ENCODE assay signal across 10 cellular contexts in the genomic region with DNA sequence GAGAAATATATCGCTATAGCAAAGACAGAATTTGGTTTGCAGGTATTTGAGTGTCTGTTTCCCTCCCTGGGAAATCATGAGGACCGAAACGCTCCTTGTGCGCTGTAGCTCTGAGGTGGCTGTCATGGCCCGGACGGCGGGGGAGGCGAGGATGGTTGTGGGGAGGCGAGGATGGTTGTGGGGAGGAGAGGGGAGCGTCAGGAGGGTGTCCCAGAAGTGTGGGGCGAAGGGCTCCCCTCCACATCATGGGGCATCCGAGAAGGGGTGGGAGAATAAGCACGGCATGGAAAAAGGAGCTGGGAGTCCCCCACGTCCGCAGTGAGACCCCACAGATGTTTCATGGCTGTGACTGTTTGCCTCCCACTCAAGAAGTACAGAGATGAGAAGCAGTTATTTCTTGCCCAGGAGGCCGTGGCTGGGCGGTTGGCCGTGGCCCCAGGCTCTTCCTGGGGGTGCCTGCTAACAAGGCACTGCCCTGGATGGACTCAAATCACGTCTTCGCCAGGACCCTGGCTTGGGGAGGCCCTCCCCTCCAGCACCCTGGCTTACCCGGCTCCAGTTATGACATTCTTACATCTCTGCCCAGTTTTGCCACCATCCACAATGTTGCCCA. TPM values are rescaled to one million over a fixed set of nuclear protein-coding genes. Genes with fewer than 3 reads are reported as not detected.
DNase-seq lines count a peak whose midpoint lies in the region; ATAC-seq and TF ChIP-seq lines count a peak whose summit lies in the region.
"Had no signal": no experiment of that assay in that cellular context is flagged by ENCODE, and none has a peak within 500 bp of the region (broad histone marks: within the 10 kb centered on the region; RNA-seq: fewer than 3 reads in every experiment).

No MANE protein-coding gene starts in this region.

- no peak for TF ChIP-seq CTCF in suprapubic skin (IDR thresholded peaks at IDR 0.05)

- peaks cover 36% of the 10 kb centered on the region for H3K4me1 ChIP-seq in mesenchymal stem cell (ENCODE audit: control insufficient read depth, insufficient read depth, low read depth, low read length)
- peaks cover 45% of the 10 kb centered on the region for H3K4me1 ChIP-seq in suprapubic skin

- H3K9me3 ChIP-seq in mesenchymal stem cell (ENCODE audit: control insufficient read depth, low read length) (no peaks in the 10 kb centered on the region), suprapubic skin (no peaks in the 10 kb centered on the region)
- H3K9me3 ChIP-seq: thyroid gland had no signal

- peak overlapping the region; percentile 14 for H2AK5ac ChIP-seq in mesenchymal stem cell (ENCODE audit: low read length, severe bottlenecking)

- peaks cover 0 to 11% of the 10 kb centered on the region in 2 experiments for H3K27me3 ChIP-seq in mesenchymal stem cell (ENCODE audit: control insufficient read depth in 1 of 2, insufficient read depth in 1 of 2, low read length in 2 of 2)
- peaks cover 14% of the 10 kb centered on the region for H3K27me3 ChIP-seq in suprapubic skin
- H3K27me3 ChIP-seq: thyroid gland had no signal

- CTCF ChIA-PET in activated CD8-positive, alpha-beta memory T cell treated with anti-CD3 and anti-CD28 coated beads, Interleukin-2, amount 10 ng/mL, durations not matched to agents 7 days and 5 days (lab: Charles Lee), result interaction anchor here (1.0 to 1.3 kb wide), 2 partner anchors 16 to 70 kb away, joined by 3 read pairs; no protein-coding TSS in a partner anchor

- no peak overlapping the region for H2AFZ ChIP-seq in mesenchymal stem cell (ENCODE audit: low read depth, low read length)

- H4K91ac ChIP-seq in mesenchymal stem cell (ENCODE audit: low read length), result no peak overlapping the region

- no peak overlapping the region for H3K14ac ChIP-seq in mesenchymal stem cell (ENCODE audit: low read length in 2 of 2)

- H3K4me3 ChIP-seq in mesenchymal stem cell (ENCODE audit: insufficient read depth in 1 of 2, low read depth in 1 of 2, low read length in 2 of 2), result peak overlapping the region in 1 of 2 experiments; percentile 76
- peak overlapping the region; percentile 79 for H3K4me3 ChIP-seq in suprapubic skin

- peaks cover 24% of the 10 kb centered on the region for H3K36me3 Mint-ChIP-seq in activated CD8-positive, alpha-beta memory T cell treated with anti-CD3 and anti-CD28 coated beads, Interleukin-2, amount 10 ng/mL, durations not matched to agents 7 days and 5 days
- peaks cover 23 to 24% of the 10 kb centered on the region in 2 donors for H3K36me3 Mint-ChIP-seq in activated naive CD4-positive, alpha-beta T cell treated with anti-CD3 and anti-CD28 coated beads, Interleukin-2, amount 50 U/mL, for 72 hours

- no peak overlapping the region for H2BK15ac ChIP-seq in mesenchymal stem cell (ENCODE audit: low read depth, poor library complexity, severe bottlenecking)

- H3K36me3 ChIP-seq in mesenchymal stem cell (ENCODE audit: control insufficient read depth in 1 of 2, insufficient read depth in 2 of 2, low read depth in 1 of 2, low read length in 2 of 2), result peaks cover 0 to 4% of the 10 kb centered on the region in 2 experiments
- H3K36me3 ChIP-seq in suprapubic skin, result no peaks in the 10 kb centered on the region
- H3K36me3 ChIP-seq: thyroid gland had no signal

- no peak overlapping the region for H2BK12ac ChIP-seq in mesenchymal stem cell (ENCODE audit: low read length in 2 of 2)

- H3K23ac ChIP-seq in mesenchymal stem cell (ENCODE audit: low read length in 2 of 2), result no peak overlapping the region

- no peak overlapping the region for H3K4ac ChIP-seq in mesenchymal stem cell (ENCODE audit: low read depth in 1 of 2, low read length in 2 of 2)

- no peak overlapping the region for H4K8ac ChIP-seq in mesenchymal stem cell (ENCODE audit: low read length)

- H3K4me3 Mint-ChIP-seq in activated CD8-positive, alpha-beta memory T cell treated with anti-CD3 and anti-CD28 coated beads, Interleukin-2, amount 10 ng/mL, durations not matched to agents 7 days and 5 days, result peak overlapping the region; percentile 73

- H2BK5ac ChIP-seq in mesenchymal stem cell (ENCODE audit: low read depth, low read length, poor library complexity, severe bottlenecking), result no peak overlapping the region

- no peak overlapping the region for H3K27ac ChIP-seq in mesenchymal stem cell (ENCODE audit: low read length, poor library complexity, severe bottlenecking)
- no peak overlapping the region for H3K27ac ChIP-seq in suprapubic skin
- H3K27ac ChIP-seq: thyroid gland had no signal

- H3K27me3 Mint-ChIP-seq in activated CD8-positive, alpha-beta memory T cell treated with anti-CD3 and anti-CD28 coated beads, Interleukin-2, amount 10 ng/mL, durations not matched to agents 7 days and 5 days, result peaks cover 6% of the 10 kb centered on the region

- peaks cover 8% of the 10 kb centered on the region for H3K79me1 ChIP-seq in mesenchymal stem cell (replicated peaks; ENCODE audit: low read length, poor library complexity, severe bottlenecking)

- H3K9me3 Mint-ChIP-seq in activated CD8-positive, alpha-beta memory T cell treated with anti-CD3 and anti-CD28 coated beads, Interleukin-2, amount 10 ng/mL, durations not matched to agents 7 days and 5 days (ENCODE audit: low read depth), result no peaks in the 10 kb centered on the region
- H3K9me3 Mint-ChIP-seq in activated naive CD4-positive, alpha-beta T cell treated with anti-CD3 and anti-CD28 coated beads, Interleukin-2, amount 50 U/mL, for 72 hours, result no peaks in the 10 kb centered on the region

- 69% methylated on average over 17 of the region's 21 CpGs for WGBS in mesenchymal stem cell
- WGBS in suprapubic skin, result 84% methylated on average over 21 of the region's 21 CpGs

- peak overlapping the region; percentile 67 for H3K9ac ChIP-seq in mesenchymal stem cell (ENCODE audit: low read length)

- H3K4me2 ChIP-seq in mesenchymal stem cell (ENCODE audit: low read length, poor library complexity, severe bottlenecking), result peak overlapping the region; percentile 92

- no peak for TF ChIP-seq EP300 in suprapubic skin (IDR thresholded peaks at IDR 0.05)

- TF ChIP-seq POLR2A in suprapubic skin (IDR thresholded peaks at IDR 0.05) (no peak), erythroblast (IDR thresholded peaks at IDR 0.05; ENCODE audit: low read length) (no peak)

- peaks cover 19% of the 10 kb centered on the region for H3K4me1 Mint-ChIP-seq in activated CD8-positive, alpha-beta memory T cell treated with anti-CD3 and anti-CD28 coated beads, Interleukin-2, amount 10 ng/mL, durations not matched to agents 7 days and 5 days

- no peak overlapping the region for H2BK120ac ChIP-seq in mesenchymal stem cell (ENCODE audit: low read depth, low read length)

- H3K27ac Mint-ChIP-seq in activated CD8-positive, alpha-beta memory T cell treated with anti-CD3 and anti-CD28 coated beads, Interleukin-2, amount 10 ng/mL, durations not matched to agents 7 days and 5 days, result peak overlapping the region; percentile 86
- peak overlapping the region; percentile 80 to 90 for H3K27ac Mint-ChIP-seq in activated naive CD4-positive, alpha-beta T cell treated with anti-CD3 and anti-CD28 coated beads, Interleukin-2, amount 50 U/mL, for 72 hours

- no peak for ATAC-seq in activated CD8-positive, alpha-beta memory T cell treated with anti-CD3 and anti-CD28 coated beads, Interleukin-2, amount 10 ng/mL, durations not matched to agents 7 days and 5 days
- no peak for ATAC-seq in activated naive CD4-positive, alpha-beta T cell treated with anti-CD3 and anti-CD28 coated beads, Interleukin-2, amount 50 U/mL, for 72 hours
- ATAC-seq in HG03469 (IDR thresholded peaks at IDR 0.05; ENCODE audit: unreplicated experiment), result no peak

- no peak overlapping the region for H3K18ac ChIP-seq in mesenchymal stem cell (ENCODE audit: low read depth in 1 of 2, low read length in 2 of 2)

- DNase-seq in activated CD8-positive, alpha-beta memory T cell treated with anti-CD3 and anti-CD28 coated beads, Interleukin-2, amount 10 ng/mL, durations not matched to agents 7 days and 5 days, result no peak
- no peak for DNase-seq in activated CD8-positive, alpha-beta memory T cell treated with anti-CD3 and anti-CD28 coated beads, Interleukin-2, amount 50 U/mL, for 48 hours
- DNase-seq in activated naive CD4-positive, alpha-beta T cell treated with anti-CD3 and anti-CD28 coated beads, Interleukin-2, amount 50 U/mL, for 72 hours (ENCODE audit: low spot score in 2 of 2), result no peak
- DNase-seq in mesenchymal stem cell (no peak), suprapubic skin (ENCODE audit: low spot score in 2 of 2) (no peak), medulla oblongata (ENCODE audit: extremely low spot score) (no peak), erythroblast (lab: John Stamatoyannopoulos, UW) (no peak)
- DNase-seq: AML-193, thyroid gland had no signal

RNA-seq across cellular contexts. Expression of a gene that starts 0.9 kb away (rescaled TPM):
- total RNA-seq in activated CD8-positive, alpha-beta memory T cell treated with anti-CD3 and anti-CD28 coated beads, Interleukin-2, amount 10 ng/mL, durations not matched to agents 7 days and 5 days, result 10 to 100 TPM; 36.7 to 70.1 TPM
- total RNA-seq in activated naive CD4-positive, alpha-beta T cell treated with anti-CD3 and anti-CD28 coated beads, Interleukin-2, amount 50 U/mL, for 72 hours, result 10 to 100 TPM; 16.6 to 44.6 TPM
- polyA plus RNA-seq in mesenchymal stem cell (2013, experiment 1 of 2), result 0.04 TPM
- 0.03 TPM for polyA plus RNA-seq in mesenchymal stem cell (2013, experiment 2 of 2)
- total RNA-seq in suprapubic skin, result 1 to 10 TPM; 3.8 to 7.1 (median 5.2) TPM
